Comparison of ENCODE assay signal across 10 cellular contexts in the genomic region with DNA sequence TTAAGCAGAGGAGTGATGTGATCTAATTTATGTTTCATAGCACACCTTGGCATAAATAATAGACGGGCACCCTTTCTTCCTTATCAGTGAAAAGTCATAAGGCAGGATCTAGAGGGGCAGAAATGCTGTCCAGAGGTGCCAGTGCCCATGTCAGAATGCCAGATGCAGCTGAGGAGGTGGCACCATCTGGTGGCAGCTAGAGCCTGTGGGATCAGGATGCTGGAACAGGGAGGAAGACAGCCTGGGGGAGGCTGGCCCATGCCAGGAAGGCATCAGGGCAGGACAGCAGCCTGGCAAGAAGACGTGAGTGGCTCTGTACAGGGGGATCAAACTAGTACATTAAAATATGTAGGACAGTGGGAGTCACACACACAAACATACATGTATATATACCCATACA. TPM values are rescaled to one million over a fixed set of nuclear protein-coding genes. Genes with fewer than 3 reads are reported as not detected.
DNase-seq lines count a peak whose midpoint lies in the region; ATAC-seq and TF ChIP-seq lines count a peak whose summit lies in the region.
"Had no signal": no experiment of that assay in that cellular context is flagged by ENCODE, and none has a peak within 500 bp of the region (broad histone marks: within the 10 kb centered on the region; RNA-seq: fewer than 3 reads in every experiment).

No MANE protein-coding gene starts in this region.

- TF ChIP-seq POLR2A in esophagus muscularis mucosa (IDR thresholded peaks at IDR 0.05; ENCODE audit: low read depth) = no peak
- TF ChIP-seq POLR2A in thyroid gland (IDR thresholded peaks at IDR 0.05) = no peak

- WGBS in esophagus muscularis mucosa = 76% methylated on average over 2 of the region's 2 CpGs
- WGBS in thyroid gland, 2 donors = 84 to 89% methylated on average over 2 of the region's 2 CpGs

- no peak overlapping the region for H3K27ac ChIP-seq in esophagus muscularis mucosa (replicated peaks in 1 of 4)
- no peak overlapping the region for H3K27ac ChIP-seq in thyroid gland
- H3K27ac ChIP-seq: adrenal gland, SK-N-MC had no signal

- H3K27me3 ChIP-seq in esophagus muscularis mucosa (no peaks in the 10 kb centered on the region), thyroid gland (no peaks in the 10 kb centered on the region)
- H3K27me3 ChIP-seq: adrenal gland had no signal

- TF ChIP-seq CTCF in esophagus muscularis mucosa (IDR thresholded peaks at IDR 0.05) = peak in 2 of 3 experiments; percentile 5 to 8
- peak in 1 of 6 experiments; percentile 5 for TF ChIP-seq CTCF in thyroid gland (IDR thresholded peaks at IDR 0.05)

- no peak overlapping the region for H3K4me3 ChIP-seq in esophagus muscularis mucosa
- H3K4me3 ChIP-seq in thyroid gland (replicated peaks in 1 of 3) = no peak overlapping the region
- H3K4me3 ChIP-seq: adrenal gland, SK-N-MC had no signal

- H3K9me3 ChIP-seq in esophagus muscularis mucosa = no peaks in the 10 kb centered on the region
- no peaks in the 10 kb centered on the region for H3K9me3 ChIP-seq in thyroid gland
- H3K9me3 ChIP-seq: adrenal gland had no signal

- DNase-seq in A172 (ENCODE audit: low spot score) = peak; percentile 27
- peak; percentile 22 for DNase-seq in EH (ENCODE audit: low read depth)
- peak; percentile 67 for DNase-seq in NCI-H69 (lab: John Stamatoyannopoulos, UW)
- no peak for DNase-seq in esophagus muscularis mucosa (ENCODE audit: extremely low spot score)
- no peak for DNase-seq in stimulated activated naive CD8-positive, alpha-beta T cell treated with anti-CD3 and anti-CD28 coated beads, Interleukin-15, Interleukin-2, amounts not matched to agents 100 U/mL and 50 U/mL, for 24 hours
- DNase-seq in middle frontal gyrus (ENCODE audit: extremely low spot score, low spot score) = no peak
- no peak for DNase-seq in thyroid gland

- TF ChIP-seq EP300 in esophagus muscularis mucosa (IDR thresholded peaks at IDR 0.05) = no peak

- intact Hi-C loops in esophagus muscularis mucosa (cut with DNase I) = no loop called here
- intact Hi-C loops in thyroid gland (cut with DNase I) = loop anchor here (5.0 kb wide), 1 partner anchor 58 kb away; no protein-coding TSS in a partner anchor

- H3K36me3 ChIP-seq in esophagus muscularis mucosa (no peaks in the 10 kb centered on the region), thyroid gland (no peaks in the 10 kb centered on the region)
- H3K36me3 ChIP-seq: adrenal gland had no signal

- no peak for ATAC-seq in stimulated activated naive CD8-positive, alpha-beta T cell treated with anti-CD3 and anti-CD28 coated beads, Interleukin-15, Interleukin-2, amounts not matched to agents 100 U/mL and 50 U/mL, for 24 hours
- no peak for ATAC-seq in HG02970 (IDR thresholded peaks at IDR 0.05; ENCODE audit: low FRiP score, unreplicated experiment)

- peaks cover 7 to 20% (median 16%) of the 10 kb centered on the region in 4 donors for H3K4me1 ChIP-seq in esophagus muscularis mucosa
- no peaks in the 10 kb centered on the region for H3K4me1 ChIP-seq in thyroid gland
- H3K4me1 ChIP-seq: adrenal gland had no signal

RNA-seq across cellular contexts. Expression of a gene that starts 16.5 kb away (rescaled TPM):
- total RNA-seq in A172 (2014; rRNA removed; shearing (Covaris generic)) = 1.7 and 2.0 TPM in 2 replicates
- total RNA-seq in esophagus muscularis mucosa (under 1 TPM; under 0.01 to 0.34 (median 0.12) TPM), thyroid gland (under 1 TPM in 3 of 4 donors, not detected in 1; 0.08 to 0.11 (median 0.10) TPM)

Comparison
In these comparisons a context has a peak if more than half of its experiments do, and no peak if none do; other contexts are left out.
1. DNase-seq: peak in A172 (single experiment), EH (single experiment) and NCI-H69 (single experiment); none in esophagus muscularis mucosa (single experiment), stimulated activated naive CD8-positive, alpha-beta T cell treated with anti-CD3 and anti-CD28 coated beads, Interleukin-15, Interleukin-2, amounts not matched to agents 100 U/mL and 50 U/mL, for 24 hours (single experiment), middle frontal gyrus (single experiment) and thyroid gland (0 of 2).